Comparison of ENCODE assay signal across 26 cellular contexts in genomic region chrX:19958530-19959486, GRCh38. TPM values are rescaled to one million over a fixed set of nuclear protein-coding genes. Genes with fewer than 3 reads are reported as not detected.
A peak's percentile ranks its signal among the peaks of the same experiment; 100 is the strongest.
DNase-seq lines count a peak whose midpoint lies in the region; ATAC-seq, FAIRE-seq and TF ChIP-seq lines count a peak whose summit lies in the region.
"Had no signal": no experiment of that assay in that cellular context is flagged by ENCODE, and none has a peak within 500 bp of the region (broad histone marks: within the 10 kb centered on the region; RNA-seq: fewer than 3 reads in every experiment).

No MANE protein-coding gene starts in this region.

- CTCF ChIA-PET in A549 (lab: Yijun Ruan, JAX) = interaction anchor here (0.8 to 1.2 kb wide), 2 partner anchors 29 to 109 kb away, joined by 3 read pairs; no protein-coding TSS in a partner anchor

- H3K9me3 ChIP-seq in A549 = no peaks in the 10 kb centered on the region
- H3K9me3 ChIP-seq: esophagus squamous epithelium, left ventricle myocardium inferior, psoas muscle, vagina had no signal

- no peak overlapping the region for H3K27ac ChIP-seq in A549
- H3K27ac ChIP-seq: esophagus squamous epithelium, left ventricle myocardium inferior, psoas muscle, vagina, WERI-Rb-1 had no signal

- POLR2A ChIA-PET in A549 (lab: Yijun Ruan, JAX) = no interaction called here

- TF ChIP-seq EP300 in A549 (IDR thresholded peaks at IDR 0.05) = no peak

- DNase-seq in A549 (ENCODE audit: low read depth in 1 of 2, low spot score in 1 of 2) (peak in 1 of 2 experiments; percentile 2), GM12892 (ENCODE audit: insufficient read length) (no peak), RKO (ENCODE audit: low spot score) (peak; percentile 15), epithelial cell of esophagus (ENCODE audit: low read depth) (peak; percentile 39), T-helper 2 cell (no peak)
- DNase-seq: activated CD4-positive, alpha-beta memory T cell treated with anti-CD3 and anti-CD28 coated beads, Interleukin-2, amount 10 ng/mL, durations not matched to agents 7 days and 5 days; amniotic stem cell; CD4-positive, alpha-beta T cell; effector CD8-positive, alpha-beta T cell; esophagus squamous epithelium; KBM-7; left ventricle myocardium inferior; NCI-H1105 treated with DMSO at 0.1 percent for 48 hours; NCI-H2081 treated with DMSO at 0.1 percent for 48 hours; NCI-H524 treated with DMSO at 0.1 percent for 48 hours; psoas muscle; SHP77 treated with DMSO at 0.1 percent for 48 hours; substantia nigra; T-helper 1 cell; WERI-Rb-1 had no signal

- no peak for TF ChIP-seq POLR2A in A549 (IDR thresholded peaks at IDR 0.05; ENCODE audit: low read length)
- TF ChIP-seq POLR2A in GM12892 (IDR thresholded peaks at IDR 0.05; ENCODE audit: low read depth, low read length) = no peak

- peaks cover 21% of the 10 kb centered on the region for H3K4me1 ChIP-seq in A549
- H3K4me1 ChIP-seq: psoas muscle, vagina had no signal

- WGBS in A549 (ENCODE audit: missing lambda C conversion rate) = 86% methylated on average over 7 of the region's 7 CpGs

- TF ChIP-seq CTCF in A549 (IDR thresholded peaks at IDR 0.05) (no peak), epithelial cell of esophagus (IDR thresholded peaks at IDR 0.05; ENCODE audit: insufficient read depth, low read depth, low read length, missing control alignments) (no peak)

- no peak for TF ChIP-seq RAD21 in A549 (conservative IDR thresholded peaks at IDR 0.05 in 1 of 2, IDR thresholded peaks at IDR 0.05 in 1 of 2)

- peak; percentile 93 for FAIRE-seq in A549 (lab: Jason Lieb, UNC)
- FAIRE-seq in GM12892 (lab: Jason Lieb, UNC) = peak; percentile 40
- FAIRE-seq: GM19239 had no signal

- no peak for ATAC-seq in A549
- ATAC-seq in GM19452 (IDR thresholded peaks at IDR 0.05; ENCODE audit: unreplicated experiment) = no peak
- no peak for ATAC-seq in GM18873 (IDR thresholded peaks at IDR 0.05; ENCODE audit: low FRiP score, unreplicated experiment)
- no peak for ATAC-seq in HG02981 (IDR thresholded peaks at IDR 0.05; ENCODE audit: unreplicated experiment)
- ATAC-seq: HCT116, psoas muscle had no signal

- H3K4me3 ChIP-seq in A549 = no peak overlapping the region
- no peak overlapping the region for H3K4me3 ChIP-seq in epithelial cell of esophagus (ENCODE audit: low read length)
- H3K4me3 ChIP-seq: esophagus squamous epithelium, left ventricle myocardium inferior, psoas muscle, vagina had no signal

- no peak overlapping the region for H3K4me2 ChIP-seq in A549

TF ChIP-seq in A549, 52 proteins besides CTCF, POLR2A, EP300 and RAD21:
- TF ChIP-seq KDM5A (IDR thresholded peaks at IDR 0.05) (no peak), RNF2 (IDR thresholded peaks at IDR 0.05; ENCODE audit: borderline replicate concordance, low read depth) (no peak), RFX5 (IDR thresholded peaks at IDR 0.05) (no peak), MAFK (IDR thresholded peaks at IDR 0.05; ENCODE audit: partially characterized antibody) (no peak), HOXA7 (CRISPR knock-in tag; IDR thresholded peaks at IDR 0.05) (no peak), ZC3H11A (IDR thresholded peaks at IDR 0.05) (no peak)

RNA-seq across cellular contexts. Expression of gene BCLAF3, which starts 32.1 kb away (rescaled TPM):
- 4.1 TPM in 2 replicates for polyA plus RNA-seq in A549 (2011; rRNA removed)
- 0.46 and 0.53 TPM in 2 replicates for polyA plus RNA-seq in A549 (2012; cell fraction: cytosol; rRNA removed)
- 1.1 and 2.8 TPM in 2 replicates for polyA plus RNA-seq in A549 (2012; cell fraction: nucleus; rRNA removed)
- 3.7 to 4.8 TPM (median 4.0 TPM) in 3 replicates for polyA plus RNA-seq in A549 (2017; fragmentation: RNase III; extraction: RNeasy Plus Mini Kit Qiagen cat#74134 plus additional on column Dnase treatment)
- polyA minus RNA-seq in A549 (2011; rRNA and poly(A)+ RNA removed) = 2.5 and 2.7 TPM in 2 replicates
- 3.3 TPM for polyA plus RNA-seq in GM12892 (2012; ENCODE audit: missing spikeins)

Comparison
In these comparisons a context has a peak if more than half of its experiments do, and no peak if none do; other contexts are left out.
1. DNase-seq: peak in RKO (single experiment) and epithelial cell of esophagus (single experiment); none in GM12892 (single experiment) and T-helper 2 cell (0 of 5).